29 cellular contexts compared by ENCODE assay signal in genomic region chr2:198253995-198254394, GRCh38.
"Had no signal": no experiment of that assay in that cellular context is flagged by ENCODE, and none has a peak within 500 bp of the region (broad histone marks: within the 10 kb centered on the region; RNA-seq: fewer than 3 reads in every experiment).

No MANE protein-coding gene starts in this region.

- H3K4me1 Mint-ChIP-seq: naive thymus-derived CD4-positive, alpha-beta T cell; natural killer cell; neural progenitor cell; stimulated activated effector memory CD8-positive, alpha-beta T cell treated with anti-CD3 and anti-CD28 coated beads, Interleukin-12 subunit alpha, Interleukin-12 subunit beta, amount 100 ng/mL, for 72 hours; stimulated activated naive B cell treated with anti-CD40 and anti-IgM and Interleukin-4, amounts not matched to agents 10 μg/mL and 1 μg/mL and 100 μg/mL, for 72 hours had no signal

- H3K9me3 Mint-ChIP-seq: natural killer cell; nephron; neural progenitor cell; stimulated activated effector memory CD8-positive, alpha-beta T cell treated with anti-CD3 and anti-CD28 coated beads, Interleukin-12 subunit alpha, Interleukin-12 subunit beta, amount 100 ng/mL, for 72 hours; stimulated activated naive CD8-positive, alpha-beta T cell treated with anti-CD3 and anti-CD28 coated beads, Interleukin-15, Interleukin-2, amounts not matched to agents 100 ng/mL and 50 ng/mL, for 24 hours had no signal

- H3K27ac ChIP-seq: neural progenitor cell, ovary, parathyroid adenoma, psoas muscle, right lobe of liver, stomach, thoracic aorta, thyroid gland, tibial nerve, upper lobe of left lung, vagina had no signal

- H3K4me1 ChIP-seq: neural progenitor cell, parathyroid adenoma, psoas muscle, right lobe of liver, thyroid gland, tibial nerve, upper lobe of left lung, vagina had no signal

- H3K4me3 ChIP-seq: neural progenitor cell, ovary, psoas muscle, right lobe of liver, sigmoid colon, stomach, thoracic aorta, thyroid gland, tibial nerve, upper lobe of left lung, vagina had no signal

- H3K27me3 Mint-ChIP-seq: progenitor cell of endocrine pancreas had no signal

- H3K27ac Mint-ChIP-seq: naive thymus-derived CD4-positive, alpha-beta T cell; natural killer cell; nephron; neural progenitor cell; progenitor cell of endocrine pancreas; stimulated activated effector memory CD8-positive, alpha-beta T cell treated with anti-CD3 and anti-CD28 coated beads, Interleukin-12 subunit alpha, Interleukin-12 subunit beta, amount 100 ng/mL, for 72 hours; stimulated activated naive B cell treated with anti-CD40 and anti-IgM and Interleukin-4, amounts not matched to agents 10 μg/mL and 1 μg/mL and 100 μg/mL, for 72 hours; stimulated activated naive CD8-positive, alpha-beta T cell treated with anti-CD3 and anti-CD28 coated beads, Interleukin-15, Interleukin-2, amounts not matched to agents 100 ng/mL and 50 ng/mL, for 24 hours had no signal

- H3K4me3 Mint-ChIP-seq: naive thymus-derived CD4-positive, alpha-beta T cell; natural killer cell; nephron; neural progenitor cell; stimulated activated effector memory CD8-positive, alpha-beta T cell treated with anti-CD3 and anti-CD28 coated beads, Interleukin-12 subunit alpha, Interleukin-12 subunit beta, amount 100 ng/mL, for 72 hours; stimulated activated naive B cell treated with anti-CD40 and anti-IgM and Interleukin-4, amounts not matched to agents 10 μg/mL and 1 μg/mL and 100 μg/mL, for 72 hours; stimulated activated naive CD8-positive, alpha-beta T cell treated with anti-CD3 and anti-CD28 coated beads, Interleukin-15, Interleukin-2, amounts not matched to agents 100 ng/mL and 50 ng/mL, for 24 hours had no signal

- ATAC-seq: naive thymus-derived CD4-positive, alpha-beta T cell; natural killer cell; psoas muscle; right cardiac atrium; right lobe of liver; stimulated activated effector memory CD8-positive, alpha-beta T cell treated with anti-CD3 and anti-CD28 coated beads, Interleukin-12 subunit alpha, Interleukin-12 subunit beta, amount 100 ng/mL, for 72 hours; stimulated activated naive B cell treated with anti-CD40 and anti-IgM and Interleukin-4, amounts not matched to agents 10 μg/mL and 1 μg/mL and 100 μg/mL, for 72 hours had no signal

- H3K36me3 ChIP-seq: neural progenitor cell, ovary, right lobe of liver, sigmoid colon, stomach, thoracic aorta, thyroid gland, tibial nerve, upper lobe of left lung, vagina had no signal

- H3K27me3 ChIP-seq: neural progenitor cell, ovary, right lobe of liver, sigmoid colon, thyroid gland, tibial nerve, upper lobe of left lung, vagina had no signal

- DNase-seq: naive thymus-derived CD4-positive, alpha-beta T cell; natural killer cell; occipital lobe; ovary; posterior cingulate gyrus; psoas muscle; right cardiac atrium; right lobe of liver; sigmoid colon; small intestine; stimulated activated CD4-positive, alpha-beta T cell treated with anti-CD3 and anti-CD28 coated beads, Interleukin-15, amount 100 ng/mL, for 24 hours; stimulated activated CD4-positive, alpha-beta T cell treated with anti-CD3 and anti-CD28 coated beads, Interleukin-2, amount 100 ng/mL, for 24 hours; stimulated activated CD4-positive, alpha-beta T cell treated with anti-CD3 and anti-CD28 coated beads, Interleukin-2, amount 100 ng/mL, for 48 hours; stimulated activated CD4-positive, alpha-beta T cell treated with anti-CD3 and anti-CD28 coated beads, Interleukin-4, amount 100 ng/mL, for 24 hours; stimulated activated naive B cell treated with anti-CD40 and anti-IgM and Interleukin-4, amounts not matched to agents 10 μg/mL and 1 μg/mL and 100 μg/mL, for 72 hours; stimulated activated naive CD4-positive, alpha-beta T cell treated with Interleukin-2 at 50 U/mL for 16 hours; stomach; thyroid gland; trophoblast cell; upper lobe of left lung had no signal

- H3K9me3 ChIP-seq: ovary, psoas muscle, right lobe of liver, sigmoid colon, stomach, thoracic aorta, thyroid gland, tibial nerve, upper lobe of left lung, vagina had no signal

- H3K36me3 Mint-ChIP-seq: naive thymus-derived CD4-positive, alpha-beta T cell; natural killer cell; neural progenitor cell; stimulated activated effector memory CD8-positive, alpha-beta T cell treated with anti-CD3 and anti-CD28 coated beads, Interleukin-12 subunit alpha, Interleukin-12 subunit beta, amount 100 ng/mL, for 72 hours; stimulated activated naive B cell treated with anti-CD40 and anti-IgM and Interleukin-4, amounts not matched to agents 10 μg/mL and 1 μg/mL and 100 μg/mL, for 72 hours had no signal
